8 cellular contexts compared by ENCODE assay signal in genomic region chr6:52284460-52285173, GRCh38. TPM values are rescaled to one million over a fixed set of nuclear protein-coding genes. Genes with fewer than 3 reads are reported as not detected.
DNase-seq lines count a peak whose midpoint lies in the region; ATAC-seq and TF ChIP-seq lines count a peak whose summit lies in the region.

Gene MCM3, minus strand, starts transcription at chr6:52284742. Its CDS starts 68 bp downstream, at chr6:52284674.

- DNase-seq in DMS153 treated with DMSO at 0.1 percent for 48 hours (lab: John Stamatoyannopoulos, UW; ENCODE audit: unreplicated experiment) (peak; percentile 99), KBM-7 (peak; percentile 100)
- DNase-seq in activated T-cell treated with anti-CD3 and anti-CD28 coated beads, Interleukin-2, amount 50 U/mL, for 24 hours, result peak; percentile 92
- peak; percentile 80 for DNase-seq in stimulated activated CD8-positive, alpha-beta memory T cell treated with anti-CD3 and anti-CD28 coated beads, Interleukin-7, amount 100 ng/mL, for 24 hours (ENCODE audit: low read depth)

- in situ Hi-C loops in KBM-7 (cut with MboI; ENCODE audit: low pct_unique_long_range_greater_than_20kb, low sequenced_read_pairs), result loop anchor here (25.0 kb wide), 2 partner anchors 103 to 378 kb away; partner anchors contain the start of gene TMEM14A

- H3K36me3 ChIP-seq in muscle layer of colon (ENCODE audit: insufficient read depth, low read length), result peaks cover 21% of the 10 kb centered on the region

- ATAC-seq in GM21717 (IDR thresholded peaks at IDR 0.05; ENCODE audit: unreplicated experiment) (peak; percentile 98), esophagus mucosa (peak; percentile 100)

- H3K9me3 Mint-ChIP-seq in activated T-cell treated with anti-CD3 and anti-CD28 coated beads, Interleukin-2, amount 50 U/mL, for 24 hours, result no peaks in the 10 kb centered on the region

- no peaks in the 10 kb centered on the region for H3K27me3 ChIP-seq in muscle layer of colon (ENCODE audit: control insufficient read depth in 1 of 2, insufficient read depth in 2 of 2, low read length in 2 of 2)

- H3K4me1 Mint-ChIP-seq in activated T-cell treated with anti-CD3 and anti-CD28 coated beads, Interleukin-2, amount 50 U/mL, for 24 hours (ENCODE audit: low read depth), result peaks cover 44% of the 10 kb centered on the region

- peaks cover 18% of the 10 kb centered on the region for H3K4me1 ChIP-seq in muscle layer of colon (ENCODE audit: insufficient read depth, low read length)

- no peak within 1 kb of the TSS for H3K4me3 Mint-ChIP-seq in activated T-cell treated with anti-CD3 and anti-CD28 coated beads, Interleukin-2, amount 50 U/mL, for 24 hours

- H3K27ac Mint-ChIP-seq in activated T-cell treated with anti-CD3 and anti-CD28 coated beads, Interleukin-2, amount 50 U/mL, for 24 hours, result peak within 1 kb of the TSS; percentile 85

- peak within 1 kb of the TSS; percentile 69 to 81 for H3K4me3 ChIP-seq in muscle layer of colon (ENCODE audit: low read depth in 1 of 2, low read length in 2 of 2)

- no peaks in the 10 kb centered on the region for H3K27me3 Mint-ChIP-seq in activated T-cell treated with anti-CD3 and anti-CD28 coated beads, Interleukin-2, amount 50 U/mL, for 24 hours

- H3K27ac ChIP-seq in muscle layer of colon (ENCODE audit: low read depth, low read length), result peak within 1 kb of the TSS; percentile 72

- peaks cover 40% of the 10 kb centered on the region for H3K36me3 Mint-ChIP-seq in activated T-cell treated with anti-CD3 and anti-CD28 coated beads, Interleukin-2, amount 50 U/mL, for 24 hours (ENCODE audit: low read depth)

- peak within 1 kb of the TSS; percentile 62 for H3K9ac ChIP-seq in muscle layer of colon (ENCODE audit: low read length)

- no peaks in the 10 kb centered on the region for H3K9me3 ChIP-seq in muscle layer of colon (ENCODE audit: low read length)

TF ChIP-seq in PFSK-1, 5 proteins besides CTCF, POLR2A, EP300 and RAD21:
- no peak for TF ChIP-seq FOXP2 (optimal IDR thresholded peaks at IDR 0.05; ENCODE audit: borderline replicate concordance, extremely low read depth, extremely low read length, insufficient read depth)
- peak; percentile 69 for TF ChIP-seq TAF1 (IDR thresholded peaks at IDR 0.05; ENCODE audit: borderline replicate concordance, insufficient read depth, low read length)
- peak; percentile 83 for TF ChIP-seq POLR2AphosphoS5 (IDR thresholded peaks at IDR 0.05; ENCODE audit: low read depth, low read length)
- TF ChIP-seq SIN3A (IDR thresholded peaks at IDR 0.05; ENCODE audit: borderline replicate concordance, insufficient read depth, low read length), result peak; percentile 97
- no peak for TF ChIP-seq REST (IDR thresholded peaks at IDR 0.05; ENCODE audit: insufficient read depth in 1 of 2, low read depth in 2 of 2, low read length in 2 of 2)
TF ChIP-seq in PFSK-1: peak in this region for 3.

RNA-seq across cellular contexts. Expression of gene MCM3, which starts in this region (rescaled TPM):
- polyA plus RNA-seq in PFSK-1 (2012; ENCODE audit: insufficient read length, low read depth), result 78.4 TPM
- 30.3 TPM for total RNA-seq in esophagus mucosa

Comparison
In these comparisons a context has a peak if more than half of its experiments do, and no peak if none do; other contexts are left out.
1. Peak in every context shown above with its lines: DNase-seq, ATAC-seq, H3K4me3 ChIP-seq and H3K27ac ChIP-seq.